ENCODE assay signal across 8 cellular contexts in the genomic region with DNA sequence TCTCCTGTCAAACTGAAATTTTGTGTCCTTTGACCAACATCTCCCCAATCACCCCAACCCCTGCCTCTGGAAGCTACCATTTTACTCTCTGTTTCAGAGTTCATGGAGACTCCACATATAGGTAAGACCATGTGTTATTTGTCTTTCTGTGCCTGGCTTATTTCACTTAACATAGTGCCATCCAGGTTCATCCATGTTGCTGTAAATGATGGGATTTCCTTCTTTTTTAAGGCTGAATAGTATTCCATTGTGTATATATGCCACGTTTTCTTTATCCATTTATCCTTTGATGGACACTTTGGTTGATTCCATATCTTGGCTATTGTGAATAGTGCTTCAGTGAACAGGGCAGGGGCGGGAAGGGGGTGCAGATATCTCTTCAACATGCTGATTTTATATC.
"Had no signal": no experiment of that assay in that cellular context is flagged by ENCODE, and none has a peak within 500 bp of the region (broad histone marks: within the 10 kb centered on the region; RNA-seq: fewer than 3 reads in every experiment).

No MANE protein-coding gene starts in this region.

- DNase-seq: GDM1, GF-D8 had no signal

- FAIRE-seq: G401.6, GM12878, GM12891, GM12892, GM18507, GM19239 had no signal

- H3K4me3 ChIP-seq: GM12878 had no signal
